Comparison of ENCODE assay signal across 29 cellular contexts in genomic region chr7:116337013-116337412, GRCh38.
"Had no signal": no experiment of that assay in that cellular context is flagged by ENCODE, and none has a peak within 500 bp of the region (broad histone marks: within the 10 kb centered on the region; RNA-seq: fewer than 3 reads in every experiment).

No MANE protein-coding gene starts in this region.

- H3K27ac ChIP-seq: RWPE1, VCaP had no signal

- ATAC-seq: activated naive CD4-positive, alpha-beta T cell treated with anti-CD3 and anti-CD28 coated beads, Interleukin-2, amount 50 U/mL, for 72 hours; activated T-cell treated with anti-CD3 and anti-CD28 coated beads, Interleukin-2, amount 50 U/mL, for 4 hours; Right ventricle myocardium inferior had no signal

- FAIRE-seq: RCC 7860 had no signal

- DNase-seq: activated B cell treated with CpG ODN at 0.5 μM for 24 hours; activated CD4-positive, alpha-beta memory T cell treated with anti-CD3 and anti-CD28 coated beads for 36 hours; activated CD4-positive, alpha-beta T cell treated with anti-CD3 and anti-CD28 coated beads for 4 hours; activated CD4-positive, alpha-beta T cell treated with anti-CD3 and anti-CD28 coated beads, Interleukin-2, amount 50 U/mL, for 1 hour; activated CD4-positive, CD25-positive, alpha-beta regulatory T cell treated with anti-CD3 and anti-CD28 coated beads, Interleukin-2, amount 50 U/mL, for 72 hours; activated CD8-positive, alpha-beta memory T cell treated with anti-CD3 and anti-CD28 coated beads, Interleukin-2, amount 50 U/mL, for 4 hours; activated gamma-delta T cell treated with Interleukin-2 at 50 U/mL for 16 hours; activated naive CD4-positive, alpha-beta T cell treated with anti-CD3 and anti-CD28 coated beads for 36 hours; activated T-cell treated with anti-CD3 and anti-CD28 coated beads for 4 hours; activated T-cell treated with anti-CD3 and anti-CD28 coated beads, Interleukin-2, amount 50 U/mL, for 4 hours; anterior cingulate cortex; central memory CD4-positive, alpha-beta T cell; NCI-H1048; NCI-H187 treated with DMSO at 0.1 percent for 48 hours; NCI-H2081 treated with DMSO at 0.1 percent for 48 hours; NCI-H510A; NCI-H526; NCI-H748 treated with DMSO at 0.1 percent for 48 hours; NK-92 treated with Interleukin-12 subunit alpha and Interleukin-12 subunit beta, amount 100 ng/mL, for 24 hours; SIG-M5; SW 1271; T-helper 1 cell; T-helper 2 cell; T-helper 9 cell had no signal
